ENCODE assay signal across 9 cellular contexts in genomic region chr5:23013395-23013994, GRCh38.
DNase-seq lines count a peak whose midpoint lies in the region; ATAC-seq, FAIRE-seq and TF ChIP-seq lines count a peak whose summit lies in the region.
"Had no signal": no experiment of that assay in that cellular context is flagged by ENCODE, and none has a peak within 500 bp of the region (broad histone marks: within the 10 kb centered on the region; RNA-seq: fewer than 3 reads in every experiment).

No MANE protein-coding gene starts in this region.

- POLR2A ChIA-PET in A673 (lab: Charles Lee; ENCODE audit: low non-redundant PET): no interaction called here
- POLR2A ChIA-PET in T-cell (lab: Charles Lee): no interaction called here

- H3K27ac Mint-ChIP-seq in T-cell (peak overlapping the region; percentile 71 to 85), glutamatergic neuron (ENCODE audit: unreplicated experiment) (no peak overlapping the region)

- H3K4me3 ChIP-seq in A673 (ENCODE audit: low read depth, low read length, poor library complexity, severe bottlenecking) (peak overlapping the region; percentile 42), keratinocyte (ENCODE audit: control insufficient read depth in 2 of 3, extremely low read depth in 1 of 3, insufficient read depth in 2 of 3, low read depth in 1 of 3, low read length in 3 of 3) (peak overlapping the region in 2 of 3 experiments; percentile 59 to 81)

- dilution Hi-C loops in keratinocyte (cut with MboI; ENCODE audit: extremely low pct_ligation_motif_present, low sequenced_read_pairs): no loop called here

- no peaks in the 10 kb centered on the region for H4K20me1 ChIP-seq in keratinocyte (ENCODE audit: control insufficient read depth, extremely low read depth, insufficient read depth, low read length)

- H3K36me3 Mint-ChIP-seq in T-cell: no peaks in the 10 kb centered on the region
- H3K36me3 Mint-ChIP-seq in glutamatergic neuron (ENCODE audit: unreplicated experiment): no peaks in the 10 kb centered on the region

- H3K27ac ChIP-seq in A673 (ENCODE audit: low read depth, low read length, poor library complexity, severe bottlenecking): no peak overlapping the region
- no peak overlapping the region for H3K27ac ChIP-seq in keratinocyte (ENCODE audit: control insufficient read depth, insufficient read depth, low read length)

- peak overlapping the region; percentile 86 for H3K4me2 ChIP-seq in keratinocyte (ENCODE audit: control insufficient read depth, extremely low read depth, insufficient read depth, low read depth, low read length)

- H3K27me3 ChIP-seq in A673 (replicated peaks; ENCODE audit: insufficient read depth, low read depth, low read length, poor library complexity) (peaks cover 6% of the 10 kb centered on the region), keratinocyte (ENCODE audit: control insufficient read depth, extremely low read depth, insufficient read depth, low read length) (no peaks in the 10 kb centered on the region)

- H3K36me3 ChIP-seq in A673 (ENCODE audit: insufficient read depth, low read length, poor library complexity, severe bottlenecking): no peaks in the 10 kb centered on the region
- H3K36me3 ChIP-seq in keratinocyte (ENCODE audit: control insufficient read depth in 2 of 2, extremely low read depth in 1 of 2, insufficient read depth in 2 of 2, low read length in 2 of 2): no peaks in the 10 kb centered on the region

- H3K4me3 Mint-ChIP-seq in T-cell: peak overlapping the region; percentile 79 to 83 (median 81)
- H3K4me3 Mint-ChIP-seq in glutamatergic neuron (ENCODE audit: unreplicated experiment): no peak overlapping the region

- H3K4me1 ChIP-seq in A673 (ENCODE audit: insufficient read depth, low read length, poor library complexity, severe bottlenecking) (no peaks in the 10 kb centered on the region), keratinocyte (ENCODE audit: control insufficient read depth, extremely low read depth, insufficient read depth, low read length) (no peaks in the 10 kb centered on the region)

- no peak for DNase-seq in A673 (ENCODE audit: low spot score)
- DNase-seq in T-cell: no peak
- no peak for DNase-seq in keratinocyte (ENCODE audit: low read depth, low spot score)
- DNase-seq in NCI-H1930 (lab: John Stamatoyannopoulos, UW): no peak
- no peak for DNase-seq in glutamatergic neuron
- DNase-seq in GM19240 (ENCODE audit: insufficient read length, low spot score): no peak
- DNase-seq in NCI-H1436 treated with DMSO at 0.1 percent for 48 hours (lab: John Stamatoyannopoulos, UW): no peak

- no peaks in the 10 kb centered on the region for H3K27me3 Mint-ChIP-seq in T-cell
- no peaks in the 10 kb centered on the region for H3K27me3 Mint-ChIP-seq in glutamatergic neuron (ENCODE audit: unreplicated experiment)

- peak overlapping the region; percentile 96 for H2AFZ ChIP-seq in keratinocyte (ENCODE audit: control insufficient read depth, low read length)

- peaks cover 5 to 15% (median 7%) of the 10 kb centered on the region in 3 donors for H3K4me1 Mint-ChIP-seq in T-cell
- H3K4me1 Mint-ChIP-seq in glutamatergic neuron (ENCODE audit: low read depth, unreplicated experiment): peaks cover 5% of the 10 kb centered on the region

- intact Hi-C loops in A673 (cut with micrococcal nuclease; ENCODE audit: unreplicated experiment): no loop called here

- FAIRE-seq in keratinocyte (lab: Jason Lieb, UNC): no peak
- FAIRE-seq: endothelial cell of umbilical vein had no signal

- H3K9me3 ChIP-seq in A673 (ENCODE audit: low read depth, low read length, poor library complexity, severe bottlenecking) (no peaks in the 10 kb centered on the region), keratinocyte (ENCODE audit: control insufficient read depth, low read depth, low read length) (no peaks in the 10 kb centered on the region)

- peaks cover 0 to 2% (median 0%) of the 10 kb centered on the region in 3 donors for H3K9me3 Mint-ChIP-seq in T-cell
- no peaks in the 10 kb centered on the region for H3K9me3 Mint-ChIP-seq in glutamatergic neuron (ENCODE audit: unreplicated experiment)

- no peaks in the 10 kb centered on the region for H3K79me2 ChIP-seq in keratinocyte (ENCODE audit: control insufficient read depth, insufficient read depth, low read length)

- H3K9ac ChIP-seq in keratinocyte (ENCODE audit: control insufficient read depth, extremely low read depth, insufficient read depth, low read length): peak overlapping the region; percentile 9

- TF ChIP-seq CTCF in A673 (conservative IDR thresholded peaks at IDR 0.05; ENCODE audit: low read depth, low read length) (no peak), keratinocyte (optimal IDR thresholded peaks at IDR 0.05 in 1 of 3, IDR thresholded peaks at IDR 0.05 in 1 of 3, conservative IDR thresholded peaks at IDR 0.05 in 1 of 3; ENCODE audit: extremely low read depth in 1 of 3, insufficient read depth in 2 of 3, low read length in 3 of 3) (no peak), glutamatergic neuron (IDR thresholded peaks at IDR 0.05; ENCODE audit: partially characterized antibody, unreplicated experiment) (no peak)

- no peaks in the 10 kb centered on the region for H3K9me1 ChIP-seq in keratinocyte (ENCODE audit: control insufficient read depth, extremely low read depth, insufficient read depth, low read length)

- CTCF ChIA-PET in A673 (lab: Charles Lee) (no interaction called here), T-cell (lab: Charles Lee) (no interaction called here)

- BruUV-seq in A673 (replicated peaks; lab: Mats Ljungman, UMichigan): no TSS peak

- peak; percentile 27 for ATAC-seq in GM18868 (IDR thresholded peaks at IDR 0.05; ENCODE audit: unreplicated experiment)
- ATAC-seq in T-cell (replicated peaks in 1 of 4): no peak
